In the genomic region with DNA sequence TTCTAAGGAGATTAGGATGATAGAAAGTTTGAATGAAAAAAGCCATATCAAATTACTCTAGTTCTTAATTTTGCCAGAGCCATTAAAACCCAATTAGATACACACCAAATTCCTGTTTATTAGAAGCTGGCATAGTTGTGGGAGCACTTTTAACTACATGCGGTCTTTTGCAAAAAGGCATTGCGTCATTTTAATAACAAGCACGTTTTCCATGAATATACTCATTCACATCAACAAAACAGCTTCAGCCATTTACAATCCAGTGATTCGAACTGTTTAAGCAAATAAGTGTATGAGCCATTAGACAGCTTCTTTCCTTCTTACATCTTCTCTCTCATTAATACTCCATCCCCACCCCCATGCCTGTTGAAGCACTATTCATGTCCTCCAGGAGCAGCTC, we compare ENCODE assay signal across 30 cellular contexts.
"Had no signal": no experiment of that assay in that cellular context is flagged by ENCODE, and none has a peak within 500 bp of the region (broad histone marks: within the 10 kb centered on the region; RNA-seq: fewer than 3 reads in every experiment).

No MANE protein-coding gene starts in this region.

- H3K27ac ChIP-seq: ascending aorta, brain microvascular endothelial cell, coronary artery, epithelial cell of prostate, esophagus squamous epithelium had no signal

- H3K4me1 Mint-ChIP-seq: activated CD4-positive, alpha-beta T cell treated with anti-CD3 and anti-CD28 coated beads for 36 hours; activated CD4-positive, alpha-beta T cell treated with anti-CD3 and anti-CD28 coated beads, Interleukin-2, amount 10 ng/mL, durations not matched to agents 24 days and 14 days; activated CD8-positive, alpha-beta memory T cell treated with anti-CD3 and anti-CD28 coated beads, Interleukin-2, amount 10 ng/mL, durations not matched to agents 7 days and 5 days; activated naive CD4-positive, alpha-beta T cell treated with anti-CD3 and anti-CD28 coated beads, Interleukin-2, amount 10 ng/mL, durations not matched to agents 7 days and 5 days; activated naive CD8-positive, alpha-beta T cell treated with anti-CD3 and anti-CD28 coated beads, Interleukin-2, amount 10 ng/mL, durations not matched to agents 7 days and 5 days; central memory CD8-positive, alpha-beta T cell had no signal

- H3K36me3 ChIP-seq: ascending aorta, brain microvascular endothelial cell, esophagus squamous epithelium had no signal

- H3K9me3 Mint-ChIP-seq: activated CD4-positive, alpha-beta memory T cell treated with anti-CD3 and anti-CD28 coated beads for 36 hours; activated CD4-positive, alpha-beta T cell treated with anti-CD3 and anti-CD28 coated beads, Interleukin-2, amount 10 ng/mL, durations not matched to agents 24 days and 14 days; activated naive CD4-positive, alpha-beta T cell treated with anti-CD3 and anti-CD28 coated beads, Interleukin-2, amount 10 ng/mL, durations not matched to agents 7 days and 5 days; activated naive CD8-positive, alpha-beta T cell treated with anti-CD3 and anti-CD28 coated beads, Interleukin-2, amount 10 ng/mL, durations not matched to agents 7 days and 5 days; activated T-cell treated with anti-CD3 and anti-CD28 coated beads, Interleukin-2, amount 50 U/mL, for 24 hours; activated T-cell treated with anti-CD3 and anti-CD28 coated beads, Interleukin-2, amount 50 U/mL, for 72 hours; central memory CD8-positive, alpha-beta T cell; effector memory CD8-positive, alpha-beta T cell had no signal

- ATAC-seq: activated CD4-positive, alpha-beta T cell treated with anti-CD3 and anti-CD28 coated beads for 36 hours; activated CD8-positive, alpha-beta memory T cell treated with anti-CD3 and anti-CD28 coated beads, Interleukin-2, amount 10 ng/mL, durations not matched to agents 7 days and 5 days; activated CD8-positive, alpha-beta T cell treated with anti-CD3 and anti-CD28 coated beads, Interleukin-2, amount 10 ng/mL, durations not matched to agents 7 days and 5 days; activated naive CD4-positive, alpha-beta T cell treated with anti-CD3 and anti-CD28 coated beads, Interleukin-2, amount 50 U/mL, for 72 hours; activated T-cell treated with anti-CD3 and anti-CD28 coated beads, Interleukin-2, amount 50 U/mL, for 72 hours; effector memory CD8-positive, alpha-beta T cell had no signal

- H3K36me3 Mint-ChIP-seq: activated CD4-positive, alpha-beta memory T cell treated with anti-CD3 and anti-CD28 coated beads for 36 hours; activated CD8-positive, alpha-beta memory T cell treated with anti-CD3 and anti-CD28 coated beads, Interleukin-2, amount 10 ng/mL, durations not matched to agents 7 days and 5 days; activated naive CD4-positive, alpha-beta T cell treated with anti-CD3 and anti-CD28 coated beads, Interleukin-2, amount 10 ng/mL, durations not matched to agents 7 days and 5 days; activated naive CD4-positive, alpha-beta T cell treated with anti-CD3 and anti-CD28 coated beads, Interleukin-2, amount 50 U/mL, for 72 hours; activated naive CD8-positive, alpha-beta T cell treated with anti-CD3 and anti-CD28 coated beads, Interleukin-2, amount 10 ng/mL, durations not matched to agents 7 days and 5 days had no signal

- H3K27ac Mint-ChIP-seq: activated CD4-positive, alpha-beta memory T cell treated with anti-CD3 and anti-CD28 coated beads for 36 hours; activated CD4-positive, alpha-beta T cell treated with anti-CD3 and anti-CD28 coated beads for 36 hours; activated CD4-positive, alpha-beta T cell treated with anti-CD3 and anti-CD28 coated beads, Interleukin-2, amount 10 ng/mL, durations not matched to agents 24 days and 14 days; activated CD8-positive, alpha-beta memory T cell treated with anti-CD3 and anti-CD28 coated beads, Interleukin-2, amount 10 ng/mL, durations not matched to agents 7 days and 5 days; activated CD8-positive, alpha-beta T cell treated with anti-CD3 and anti-CD28 coated beads, Interleukin-2, amount 10 ng/mL, durations not matched to agents 7 days and 5 days; activated naive CD4-positive, alpha-beta T cell treated with anti-CD3 and anti-CD28 coated beads, Interleukin-2, amount 10 ng/mL, durations not matched to agents 7 days and 5 days; activated naive CD4-positive, alpha-beta T cell treated with anti-CD3 and anti-CD28 coated beads, Interleukin-2, amount 50 U/mL, for 72 hours; activated naive CD8-positive, alpha-beta T cell treated with anti-CD3 and anti-CD28 coated beads, Interleukin-2, amount 10 ng/mL, durations not matched to agents 7 days and 5 days; activated T-cell treated with anti-CD3 and anti-CD28 coated beads, Interleukin-2, amount 50 U/mL, for 24 hours; activated T-cell treated with anti-CD3 and anti-CD28 coated beads, Interleukin-2, amount 50 U/mL, for 72 hours; effector memory CD8-positive, alpha-beta T cell had no signal

- FAIRE-seq: bronchial epithelial cell had no signal

- H3K4me1 ChIP-seq: ascending aorta, esophagus squamous epithelium had no signal

- DNase-seq: activated CD4-positive, alpha-beta memory T cell treated with anti-CD3 and anti-CD28 coated beads for 36 hours; activated CD4-positive, alpha-beta T cell treated with anti-CD3 and anti-CD28 coated beads for 36 hours; activated CD4-positive, alpha-beta T cell treated with anti-CD3 and anti-CD28 coated beads, Interleukin-2, amount 10 ng/mL, durations not matched to agents 24 days and 14 days; activated CD4-positive, CD25-positive, alpha-beta regulatory T cell; activated CD4-positive, CD25-positive, alpha-beta regulatory T cell treated with anti-CD3 and anti-CD28 coated beads, Interleukin-2, amount 50 U/mL, for 72 hours; activated CD8-positive, alpha-beta memory T cell treated with anti-CD3 and anti-CD28 coated beads, Interleukin-2, amount 10 ng/mL, durations not matched to agents 7 days and 5 days; activated CD8-positive, alpha-beta memory T cell treated with anti-CD3 and anti-CD28 coated beads, Interleukin-2, amount 50 U/mL, for 4 hours; activated CD8-positive, alpha-beta T cell treated with anti-CD3 and anti-CD28 coated beads, Interleukin-2, amount 10 ng/mL, durations not matched to agents 7 days and 5 days; activated gamma-delta T cell; activated naive CD4-positive, alpha-beta T cell; activated naive CD4-positive, alpha-beta T cell treated with anti-CD3 and anti-CD28 coated beads, Interleukin-2, amount 10 ng/mL, durations not matched to agents 7 days and 5 days; activated naive CD8-positive, alpha-beta T cell treated with anti-CD3 and anti-CD28 coated beads, Interleukin-2, amount 10 ng/mL, durations not matched to agents 7 days and 5 days; activated T-cell treated with anti-CD3 and anti-CD28 coated beads for 4 hours; activated T-cell treated with anti-CD3 and anti-CD28 coated beads, Interleukin-2, amount 50 U/mL, for 24 hours; activated T-cell treated with anti-CD3 and anti-CD28 coated beads, Interleukin-2, amount 50 U/mL, for 72 hours; brain microvascular endothelial cell; dermis blood vessel endothelial cell; effector CD4-positive, alpha-beta T cell; effector memory CD8-positive, alpha-beta T cell; esophagus squamous epithelium; foreskin melanocyte; head of caudate nucleus; T-helper 1 cell; T-helper 2 cell had no signal

- H3K27me3 ChIP-seq: ascending aorta, brain microvascular endothelial cell, esophagus squamous epithelium had no signal

- H3K4me3 Mint-ChIP-seq: activated CD4-positive, alpha-beta memory T cell treated with anti-CD3 and anti-CD28 coated beads for 36 hours; activated CD4-positive, alpha-beta T cell treated with anti-CD3 and anti-CD28 coated beads for 36 hours; activated CD4-positive, alpha-beta T cell treated with anti-CD3 and anti-CD28 coated beads, Interleukin-2, amount 10 ng/mL, durations not matched to agents 24 days and 14 days; activated CD8-positive, alpha-beta memory T cell treated with anti-CD3 and anti-CD28 coated beads, Interleukin-2, amount 10 ng/mL, durations not matched to agents 7 days and 5 days; activated CD8-positive, alpha-beta T cell treated with anti-CD3 and anti-CD28 coated beads, Interleukin-2, amount 10 ng/mL, durations not matched to agents 7 days and 5 days; activated naive CD4-positive, alpha-beta T cell treated with anti-CD3 and anti-CD28 coated beads, Interleukin-2, amount 10 ng/mL, durations not matched to agents 7 days and 5 days; activated naive CD8-positive, alpha-beta T cell treated with anti-CD3 and anti-CD28 coated beads, Interleukin-2, amount 10 ng/mL, durations not matched to agents 7 days and 5 days; activated T-cell treated with anti-CD3 and anti-CD28 coated beads, Interleukin-2, amount 50 U/mL, for 24 hours; activated T-cell treated with anti-CD3 and anti-CD28 coated beads, Interleukin-2, amount 50 U/mL, for 72 hours; central memory CD8-positive, alpha-beta T cell; effector memory CD8-positive, alpha-beta T cell had no signal

- H3K4me3 ChIP-seq: ascending aorta, coronary artery, esophagus squamous epithelium had no signal

- H3K9me3 ChIP-seq: ascending aorta had no signal
